ENCODE assay signal across 21 cellular contexts in the genomic region with DNA sequence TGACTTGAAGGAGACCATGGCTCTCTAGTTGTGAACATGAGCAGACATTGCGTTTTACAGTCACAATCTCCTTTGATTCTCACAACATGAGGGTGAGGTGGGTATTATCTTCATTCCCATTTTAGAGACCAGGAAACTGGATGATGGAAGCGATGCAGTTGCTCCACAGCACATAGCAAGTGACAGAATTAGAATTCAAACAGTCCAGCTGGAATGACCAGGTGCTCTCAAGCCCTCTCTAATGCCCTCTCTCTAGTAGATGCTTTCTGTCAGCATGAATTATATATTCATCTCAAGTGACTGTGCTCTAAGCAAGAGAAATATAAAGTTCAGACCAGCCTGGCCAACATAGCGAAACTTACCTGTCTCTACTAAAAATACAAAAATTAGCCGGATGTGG.
"Had no signal": no experiment of that assay in that cellular context is flagged by ENCODE, and none has a peak within 500 bp of the region (broad histone marks: within the 10 kb centered on the region; RNA-seq: fewer than 3 reads in every experiment).

No MANE protein-coding gene starts in this region.

- H3K4me1 ChIP-seq: suprapubic skin, testis, thyroid gland, tibial artery, tibial nerve, transverse colon, upper lobe of left lung, upper lobe of right lung, uterus had no signal

- H3K9me3 ChIP-seq: stomach, suprapubic skin, testis, thoracic aorta, thyroid gland, tibial artery, tibial nerve, transverse colon, upper lobe of left lung, upper lobe of right lung, uterus, vagina had no signal

- H3K4me3 ChIP-seq: stomach, suprapubic skin, testis, thoracic aorta, thyroid gland, tibial artery, tibial nerve, transverse colon, upper lobe of left lung, upper lobe of right lung, uterus, vagina had no signal

- H3K36me3 ChIP-seq: stomach, suprapubic skin, thoracic aorta, thyroid gland, tibial artery, tibial nerve, transverse colon, upper lobe of left lung, upper lobe of right lung, uterus, vagina had no signal

- DNase-seq: stimulated activated CD4-positive, alpha-beta T cell treated with anti-CD3 and anti-CD28 coated beads, Interleukin-4, amount 100 ng/mL, for 1 hour; stimulated activated CD4-positive, alpha-beta T cell treated with anti-CD3 and anti-CD28 coated beads, Interleukin-4, amount 100 ng/mL, for 24 hours; stimulated activated CD4-positive, alpha-beta T cell treated with anti-CD3 and anti-CD28 coated beads, Interleukin-4, amount 100 ng/mL, for 4 hours; stimulated activated CD8-positive, alpha-beta memory T cell treated with anti-CD3 and anti-CD28 coated beads, Interleukin-4, amount 100 ng/mL, for 48 hours; stimulated activated naive B cell treated with anti-CD40 and anti-IgM and Interleukin-4, amounts not matched to agents 10 μg/mL and 1 μg/mL and 100 μg/mL, for 72 hours; stimulated activated naive CD4-positive, alpha-beta T cell; stimulated activated naive CD4-positive, alpha-beta T cell treated with Interleukin-2 at 50 U/mL for 16 hours; stimulated activated naive CD8-positive, alpha-beta T cell treated with anti-CD3 and anti-CD28 coated beads, Interleukin-15, amount 100 ng/mL, for 72 hours; stimulated activated naive CD8-positive, alpha-beta T cell treated with anti-CD3 and anti-CD28 coated beads, Interleukin-15, Interleukin-2, amounts not matched to agents 100 U/mL and 50 U/mL, for 24 hours; stomach; testis; thyroid gland; tibial artery; transverse colon; upper lobe of left lung; upper lobe of right lung; uterus had no signal

- H3K27me3 ChIP-seq: stomach, suprapubic skin, testis, thyroid gland, tibial nerve, upper lobe of left lung, upper lobe of right lung, uterus, vagina had no signal

- H3K27ac ChIP-seq: stomach, suprapubic skin, testis, thoracic aorta, thyroid gland, tibial artery, tibial nerve, transverse colon, upper lobe of left lung, upper lobe of right lung, uterus, vagina had no signal
